ENCODE assay signal across 8 cellular contexts in genomic region chr18:50203801-50204604, GRCh38. TPM values are rescaled to one million over a fixed set of nuclear protein-coding genes. Genes with fewer than 3 reads are reported as not detected.
DNase-seq lines count a peak whose midpoint lies in the region; TF ChIP-seq lines count a peak whose summit lies in the region.

No MANE protein-coding gene starts in this region.

- H3K9me3 ChIP-seq in adrenal gland (replicated peaks in 1 of 3) (no peaks in the 10 kb centered on the region), skeletal muscle satellite cell (replicated peaks; ENCODE audit: low read length) (no peaks in the 10 kb centered on the region)
- H3K9me3 ChIP-seq in effector memory CD4-positive, alpha-beta T cell (ENCODE audit: control insufficient read depth, low read length): no peaks in the 10 kb centered on the region

- no peak overlapping the region for H3K9ac ChIP-seq in skeletal muscle satellite cell (ENCODE audit: low read depth, low read length)

- TF ChIP-seq POLR2A in adrenal gland (IDR thresholded peaks at IDR 0.05): no peak

- H3K4me2 ChIP-seq in skeletal muscle satellite cell (ENCODE audit: low read length): peak overlapping the region; percentile 70

- no peak overlapping the region for H3K4me3 ChIP-seq in GM06990 (replicated peaks; ENCODE audit: low read depth, low read length)
- H3K4me3 ChIP-seq in adrenal gland: no peak overlapping the region
- H3K4me3 ChIP-seq in skeletal muscle satellite cell (ENCODE audit: low read length): no peak overlapping the region
- no peak overlapping the region for H3K4me3 ChIP-seq in effector memory CD4-positive, alpha-beta T cell (ENCODE audit: insufficient read depth, low read depth, low read length, poor library complexity, severe bottlenecking)

- TF ChIP-seq CTCF in 22Rv1 (IDR thresholded peaks at IDR 0.05) (peak; percentile 87), GM06990 (IDR thresholded peaks at IDR 0.05; ENCODE audit: insufficient read depth, low read length, poor library complexity, severe bottlenecking) (peak; percentile 68), adrenal gland (IDR thresholded peaks at IDR 0.05) (peak; percentile 46 to 66 (median 56))

- intact Hi-C loops in adrenal gland (cut with DNase I): no loop called here

- H3K27me3 ChIP-seq in GM06990 (replicated peaks; ENCODE audit: control insufficient read depth, insufficient read depth, low read length): peaks cover 4% of the 10 kb centered on the region
- H3K27me3 ChIP-seq in adrenal gland: peaks cover 5% of the 10 kb centered on the region
- peaks cover 42% of the 10 kb centered on the region for H3K27me3 ChIP-seq in skeletal muscle satellite cell (ENCODE audit: control insufficient read depth, insufficient read depth, low read length)
- H3K27me3 ChIP-seq in effector memory CD4-positive, alpha-beta T cell (replicated peaks; ENCODE audit: control insufficient read depth, insufficient read depth, low read length, poor library complexity, severe bottlenecking): no peaks in the 10 kb centered on the region

- H3K36me3 ChIP-seq in GM06990 (ENCODE audit: control insufficient read depth, insufficient read depth, low read length): no peaks in the 10 kb centered on the region
- no peaks in the 10 kb centered on the region for H3K36me3 ChIP-seq in adrenal gland (replicated peaks in 1 of 2)
- H3K36me3 ChIP-seq in skeletal muscle satellite cell (ENCODE audit: insufficient read depth, low read length): no peaks in the 10 kb centered on the region
- no peaks in the 10 kb centered on the region for H3K36me3 ChIP-seq in effector memory CD4-positive, alpha-beta T cell (ENCODE audit: control insufficient read depth, insufficient read depth, low read length)

- WGBS in adrenal gland, 4 donors: 16 to 22% (median 20%) methylated on average over 24 of the region's 24 CpGs

- H3K27ac ChIP-seq in 22Rv1 (no peak overlapping the region), adrenal gland (no peak overlapping the region)
- no peak overlapping the region for H3K27ac ChIP-seq in effector memory CD4-positive, alpha-beta T cell (ENCODE audit: insufficient read depth, low read length, poor library complexity, severe bottlenecking)

- no peaks in the 10 kb centered on the region for H3K4me1 ChIP-seq in adrenal gland (replicated peaks in 1 of 2)
- H3K4me1 ChIP-seq in skeletal muscle satellite cell (ENCODE audit: control insufficient read depth, insufficient read depth, low read length): no peaks in the 10 kb centered on the region
- no peaks in the 10 kb centered on the region for H3K4me1 ChIP-seq in effector memory CD4-positive, alpha-beta T cell (ENCODE audit: control insufficient read depth, insufficient read depth, low read length, poor library complexity, severe bottlenecking)

- DNase-seq in GM06990 (ENCODE audit: extremely low read depth, insufficient read length) (no peak), NCI-H2029 (lab: John Stamatoyannopoulos, UW) (peak; percentile 51), adrenal gland (peak; percentile 26 to 59 (median 44)), hepatic stellate cell (ENCODE audit: low spot score) (peak; percentile 27)
- no peak for DNase-seq in effector CD4-positive, alpha-beta T cell
- DNase-seq in effector memory CD4-positive, alpha-beta T cell: no peak

RNA-seq across cellular contexts. Expression of gene MYO5B, which starts 9.1 kb away (rescaled TPM):
- 1 to 10 TPM; 1.6 to 9.3 (median 3.9) TPM for total RNA-seq in adrenal gland
- 1 to 10 TPM; 1.6 to 2.8 (median 1.8) TPM for polyA plus RNA-seq in adrenal gland
- total RNA-seq in skeletal muscle satellite cell (2012; rRNA removed): under 0.01 TPM in 2 replicates

Comparison
In these comparisons a context has a peak if more than half of its experiments do, and no peak if none do; other contexts are left out.
1. DNase-seq: peak in NCI-H2029 (single experiment), adrenal gland (7 of 7) and hepatic stellate cell (single experiment); none in GM06990 (single experiment), effector CD4-positive, alpha-beta T cell (single experiment) and effector memory CD4-positive, alpha-beta T cell (0 of 3).
2. Peak in every context shown above with its lines, with median percentiles within 50 percentile points of each other: CTCF ChIP-seq.